Comparison of ENCODE assay signal across 17 cellular contexts in genomic region chr13:68023838-68024581, GRCh38.
"Had no signal": no experiment of that assay in that cellular context is flagged by ENCODE, and none has a peak within 500 bp of the region (broad histone marks: within the 10 kb centered on the region; RNA-seq: fewer than 3 reads in every experiment).

No MANE protein-coding gene starts in this region.

- H3K9me3 ChIP-seq: sigmoid colon had no signal

- H3K27me3 Mint-ChIP-seq: activated CD4-positive, alpha-beta memory T cell treated with anti-CD3 and anti-CD28 coated beads, Interleukin-2, amount 10 ng/mL, durations not matched to agents 7 days and 5 days; activated CD4-positive, alpha-beta T cell treated with anti-CD3 and anti-CD28 coated beads, Interleukin-2, amount 10 ng/mL, durations not matched to agents 24 days and 14 days; activated naive CD8-positive, alpha-beta T cell treated with anti-CD3 and anti-CD28 coated beads, Interleukin-2, amount 10 ng/mL, durations not matched to agents 7 days and 5 days; stimulated activated naive B cell treated with anti-CD40 and anti-IgM and Interleukin-4, amounts not matched to agents 10 μg/mL and 1 μg/mL and 100 μg/mL, for 72 hours; type B pancreatic cell had no signal

- ATAC-seq: activated CD4-positive, CD25-positive, alpha-beta regulatory T cell treated with anti-CD3 and anti-CD28 coated beads, Interleukin-2, amount 50 U/mL, for 24 hours; activated T-cell treated with anti-CD3 and anti-CD28 coated beads, Interleukin-2, amount 50 U/mL, for 72 hours; heart right ventricle; stimulated activated naive B cell treated with anti-CD40 and anti-IgM and Interleukin-4, amounts not matched to agents 10 μg/mL and 1 μg/mL and 100 μg/mL, for 72 hours had no signal

- H3K4me1 Mint-ChIP-seq: activated CD4-positive, alpha-beta memory T cell treated with anti-CD3 and anti-CD28 coated beads, Interleukin-2, amount 10 ng/mL, durations not matched to agents 7 days and 5 days; activated CD4-positive, alpha-beta T cell treated with anti-CD3 and anti-CD28 coated beads, Interleukin-2, amount 10 ng/mL, durations not matched to agents 24 days and 14 days; activated naive CD8-positive, alpha-beta T cell treated with anti-CD3 and anti-CD28 coated beads, Interleukin-2, amount 10 ng/mL, durations not matched to agents 7 days and 5 days; stimulated activated naive B cell treated with anti-CD40 and anti-IgM and Interleukin-4, amounts not matched to agents 10 μg/mL and 1 μg/mL and 100 μg/mL, for 72 hours had no signal

- DNase-seq: activated CD4-positive, alpha-beta memory T cell treated with anti-CD3 and anti-CD28 coated beads, Interleukin-2, amount 10 ng/mL, durations not matched to agents 7 days and 5 days; activated CD4-positive, alpha-beta T cell treated with anti-CD3 and anti-CD28 coated beads, Interleukin-2, amount 10 ng/mL, durations not matched to agents 24 days and 14 days; activated effector memory CD4-positive, alpha-beta T cell treated with Interleukin-2 at 50 U/mL for 16 hours; activated naive CD4-positive, alpha-beta T cell treated with anti-CD3 and anti-CD28 coated beads for 36 hours; activated naive CD8-positive, alpha-beta T cell treated with anti-CD3 and anti-CD28 coated beads, Interleukin-2, amount 10 ng/mL, durations not matched to agents 7 days and 5 days; activated T-cell treated with anti-CD3 and anti-CD28 coated beads, Interleukin-2, amount 50 U/mL, for 72 hours; amygdala; cortex of kidney; heart right ventricle; nucleus accumbens; sigmoid colon; stimulated activated CD4-positive, alpha-beta T cell treated with anti-CD3 and anti-CD28 coated beads, Interleukin-2, amount 100 ng/mL, for 48 hours; stimulated activated CD8-positive, alpha-beta memory T cell treated with anti-CD3 and anti-CD28 coated beads, Interleukin-4, amount 100 ng/mL, for 48 hours; stimulated activated naive B cell treated with anti-CD40 and anti-IgM and Interleukin-4, amounts not matched to agents 10 μg/mL and 1 μg/mL and 100 μg/mL, for 72 hours had no signal

- H3K27ac ChIP-seq: epithelial cell of prostate, heart right ventricle, sigmoid colon had no signal

- H3K4me1 ChIP-seq: sigmoid colon had no signal

- H3K36me3 ChIP-seq: heart right ventricle, sigmoid colon had no signal

- H3K27ac Mint-ChIP-seq: activated CD4-positive, alpha-beta memory T cell treated with anti-CD3 and anti-CD28 coated beads, Interleukin-2, amount 10 ng/mL, durations not matched to agents 7 days and 5 days; activated CD4-positive, alpha-beta T cell treated with anti-CD3 and anti-CD28 coated beads, Interleukin-2, amount 10 ng/mL, durations not matched to agents 24 days and 14 days; activated naive CD4-positive, alpha-beta T cell treated with anti-CD3 and anti-CD28 coated beads for 36 hours; activated naive CD8-positive, alpha-beta T cell treated with anti-CD3 and anti-CD28 coated beads, Interleukin-2, amount 10 ng/mL, durations not matched to agents 7 days and 5 days; activated T-cell treated with anti-CD3 and anti-CD28 coated beads, Interleukin-2, amount 50 U/mL, for 72 hours; stimulated activated naive B cell treated with anti-CD40 and anti-IgM and Interleukin-4, amounts not matched to agents 10 μg/mL and 1 μg/mL and 100 μg/mL, for 72 hours; type B pancreatic cell had no signal

- H3K4me3 Mint-ChIP-seq: activated CD4-positive, alpha-beta memory T cell treated with anti-CD3 and anti-CD28 coated beads, Interleukin-2, amount 10 ng/mL, durations not matched to agents 7 days and 5 days; activated CD4-positive, alpha-beta T cell treated with anti-CD3 and anti-CD28 coated beads, Interleukin-2, amount 10 ng/mL, durations not matched to agents 24 days and 14 days; activated naive CD4-positive, alpha-beta T cell treated with anti-CD3 and anti-CD28 coated beads for 36 hours; activated naive CD8-positive, alpha-beta T cell treated with anti-CD3 and anti-CD28 coated beads, Interleukin-2, amount 10 ng/mL, durations not matched to agents 7 days and 5 days; activated T-cell treated with anti-CD3 and anti-CD28 coated beads, Interleukin-2, amount 50 U/mL, for 72 hours; stimulated activated naive B cell treated with anti-CD40 and anti-IgM and Interleukin-4, amounts not matched to agents 10 μg/mL and 1 μg/mL and 100 μg/mL, for 72 hours; type B pancreatic cell had no signal

- H3K27me3 ChIP-seq: heart right ventricle, sigmoid colon had no signal

- H3K36me3 Mint-ChIP-seq: activated naive CD8-positive, alpha-beta T cell treated with anti-CD3 and anti-CD28 coated beads, Interleukin-2, amount 10 ng/mL, durations not matched to agents 7 days and 5 days; stimulated activated naive B cell treated with anti-CD40 and anti-IgM and Interleukin-4, amounts not matched to agents 10 μg/mL and 1 μg/mL and 100 μg/mL, for 72 hours; type B pancreatic cell had no signal

- H3K4me3 ChIP-seq: heart right ventricle, sigmoid colon had no signal
